ENCODE assay signal across 21 cellular contexts in genomic region chr7:154874409-154875113, GRCh38.
"Had no signal": no experiment of that assay in that cellular context is flagged by ENCODE, and none has a peak within 500 bp of the region (broad histone marks: within the 10 kb centered on the region; RNA-seq: fewer than 3 reads in every experiment).

No MANE protein-coding gene starts in this region.

- H3K9me3 ChIP-seq: body of pancreas, esophagus squamous epithelium, right lobe of liver, suprapubic skin had no signal

- DNase-seq: activated CD4-positive, alpha-beta T cell treated with anti-CD3 and anti-CD28 coated beads for 4 hours; activated CD8-positive, alpha-beta memory T cell treated with anti-CD3 and anti-CD28 coated beads, Interleukin-2, amount 50 U/mL, for 4 hours; activated CD8-positive, alpha-beta T cell treated with anti-CD3 and anti-CD28 coated beads, Interleukin-2, amount 10 ng/mL, durations not matched to agents 7 days and 5 days; activated gamma-delta T cell; activated T-cell treated with anti-CD3 and anti-CD28 coated beads, Interleukin-2, amount 50 U/mL, for 48 hours; amniotic stem cell; body of pancreas; central memory CD4-positive, alpha-beta T cell; cortex of kidney; effector CD4-positive, alpha-beta T cell; esophagus squamous epithelium; kidney; left ventricle myocardium superior; T-helper 2 cell had no signal

- H3K4me1 Mint-ChIP-seq: nephron, WTC11 had no signal

- H3K9me3 Mint-ChIP-seq: nephron; stimulated activated naive CD8-positive, alpha-beta T cell treated with anti-CD3 and anti-CD28 coated beads, Interleukin-15, Interleukin-2, amounts not matched to agents 100 ng/mL and 50 ng/mL, for 24 hours; type B pancreatic cell had no signal

- H3K36me3 Mint-ChIP-seq: activated naive CD8-positive, alpha-beta T cell; type B pancreatic cell had no signal

- H3K27ac ChIP-seq: body of pancreas, esophagus squamous epithelium, right lobe of liver, suprapubic skin had no signal

- H3K27ac Mint-ChIP-seq: activated CD8-positive, alpha-beta T cell treated with anti-CD3 and anti-CD28 coated beads, Interleukin-2, amount 10 ng/mL, durations not matched to agents 7 days and 5 days; activated naive CD8-positive, alpha-beta T cell; nephron; stimulated activated naive CD8-positive, alpha-beta T cell treated with anti-CD3 and anti-CD28 coated beads, Interleukin-15, Interleukin-2, amounts not matched to agents 100 ng/mL and 50 ng/mL, for 24 hours; type B pancreatic cell; WTC11 had no signal

- ATAC-seq: activated CD8-positive, alpha-beta T cell treated with anti-CD3 and anti-CD28 coated beads, Interleukin-2, amount 10 ng/mL, durations not matched to agents 7 days and 5 days; body of pancreas; left ventricle myocardium superior; right lobe of liver; WTC11 had no signal

- H3K4me3 Mint-ChIP-seq: activated CD8-positive, alpha-beta T cell treated with anti-CD3 and anti-CD28 coated beads, Interleukin-2, amount 10 ng/mL, durations not matched to agents 7 days and 5 days; activated naive CD8-positive, alpha-beta T cell; nephron; stimulated activated naive CD8-positive, alpha-beta T cell treated with anti-CD3 and anti-CD28 coated beads, Interleukin-15, Interleukin-2, amounts not matched to agents 100 ng/mL and 50 ng/mL, for 24 hours; type B pancreatic cell; WTC11 had no signal

- H3K27me3 ChIP-seq: body of pancreas, right lobe of liver had no signal

- H3K4me3 ChIP-seq: body of pancreas, esophagus squamous epithelium, right lobe of liver, suprapubic skin had no signal

- H3K36me3 ChIP-seq: esophagus squamous epithelium, right lobe of liver, suprapubic skin had no signal

- H3K4me1 ChIP-seq: body of pancreas, esophagus squamous epithelium, right lobe of liver, suprapubic skin had no signal
